ENCODE assay signal across 9 cellular contexts in the genomic region with DNA sequence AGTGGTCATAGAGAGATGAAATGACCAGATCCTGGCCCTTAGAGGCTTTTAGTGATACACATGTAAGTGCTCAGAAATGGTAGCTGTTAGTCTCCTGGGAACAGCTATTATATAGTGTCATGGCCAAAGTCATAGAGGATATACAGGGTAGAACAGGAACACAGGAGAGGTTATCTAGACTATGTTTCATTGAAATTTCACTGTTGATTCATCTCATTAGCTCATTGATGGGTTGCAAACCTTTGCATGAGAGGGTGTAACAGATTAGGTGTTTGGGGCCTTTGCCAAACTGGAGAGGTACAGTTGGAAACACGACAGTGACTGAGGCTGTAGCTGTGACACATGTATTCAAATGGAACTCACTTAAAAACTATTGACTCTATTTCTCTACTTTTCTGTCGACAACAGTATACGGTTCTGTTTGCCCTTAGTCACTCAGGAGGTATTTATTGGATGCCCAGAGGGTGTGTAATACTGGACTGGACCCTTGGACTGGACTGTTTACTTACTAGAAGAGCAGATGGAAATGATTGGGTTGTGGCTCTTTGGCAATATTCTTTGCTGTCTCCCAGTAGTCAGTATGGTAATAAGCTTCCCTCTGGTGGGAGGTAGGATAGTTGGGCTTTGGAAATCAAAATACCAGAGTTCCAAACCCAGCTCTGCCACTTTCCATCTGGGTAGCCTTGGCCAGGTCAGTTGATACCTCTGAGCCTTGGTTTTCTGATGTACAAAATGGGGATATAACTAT. TPM values are rescaled to one million over a fixed set of nuclear protein-coding genes. Genes with fewer than 3 reads are reported as not detected.
DNase-seq lines count a peak whose midpoint lies in the region; ATAC-seq and TF ChIP-seq lines count a peak whose summit lies in the region.
"Had no signal": no experiment of that assay in that cellular context is flagged by ENCODE, and none has a peak within 500 bp of the region (broad histone marks: within the 10 kb centered on the region; RNA-seq: fewer than 3 reads in every experiment).

No MANE protein-coding gene starts in this region.

- H3K27ac ChIP-seq in Karpas-422 (ENCODE audit: low read length), result peak overlapping the region; percentile 89
- H3K27ac ChIP-seq in mammary epithelial cell (ENCODE audit: insufficient read depth, low read depth, low read length), result no peak overlapping the region
- H3K27ac ChIP-seq in stomach, result peak overlapping the region in 1 of 5 donors; percentile 25

- H2AFZ ChIP-seq in Karpas-422 (ENCODE audit: low read length) (no peak overlapping the region), mammary epithelial cell (ENCODE audit: low read depth, low read length) (no peak overlapping the region)

- no peaks in the 10 kb centered on the region for H3K9me3 ChIP-seq in Karpas-422 (ENCODE audit: low read length)
- no peaks in the 10 kb centered on the region for H3K9me3 ChIP-seq in mammary epithelial cell (replicated peaks; ENCODE audit: insufficient read depth, low read length)
- H3K9me3 ChIP-seq in stomach, result no peaks in the 10 kb centered on the region

- BruUV-seq in mammary epithelial cell (replicated peaks; lab: Mats Ljungman, UMichigan), result no TSS peak

- peaks cover 15% of the 10 kb centered on the region for H3K4me1 Mint-ChIP-seq in mesothelial cell of epicardium

- CTCF ChIA-PET in mammary epithelial cell (lab: Charles Lee; ENCODE audit: low non-redundant PET), result interaction anchor here (0.6 kb wide), 2 partner anchors 1098 to 1121 kb away, joined by 5 to 8 read pairs; partner anchors contain the start of gene DMWD

- H3K9ac ChIP-seq in Karpas-422 (ENCODE audit: low read length) (no peak overlapping the region), mammary epithelial cell (ENCODE audit: insufficient read depth, low read length) (no peak overlapping the region)

- in situ Hi-C loops in Caki2 (cut with HindIII; ENCODE audit: low pct_unique_long_range_greater_than_20kb, low sequenced_read_pairs), result no loop called here
- in situ Hi-C loops in mammary epithelial cell (cut with MboI; ENCODE audit: low sequenced_read_pairs in 2 of 2), result no loop called here

- TF ChIP-seq POLR2A in stomach (IDR thresholded peaks at IDR 0.05), result no peak

- H3K4me1 ChIP-seq in Karpas-422 (ENCODE audit: low read length) (peaks cover 89% of the 10 kb centered on the region), mammary epithelial cell (ENCODE audit: insufficient read depth, low read length) (peaks cover 15% of the 10 kb centered on the region), stomach (peaks cover 0 to 37% (median 10%) of the 10 kb centered on the region in 4 donors)

- H3K4me3 Mint-ChIP-seq in mesothelial cell of epicardium, result no peak overlapping the region

- DNase-seq in Caki2 (ENCODE audit: low read depth), result peak; percentile 50
- DNase-seq in Karpas-422, result peak; percentile 64
- peak; percentile 60 for DNase-seq in mammary epithelial cell
- DNase-seq in mesothelial cell of epicardium (ENCODE audit: low spot score in 2 of 2, unreplicated experiment in 2 of 2), result no peak
- no peak for DNase-seq in NCI-H2171 (lab: John Stamatoyannopoulos, UW)
- no peak for DNase-seq in stomach
- no peak for DNase-seq in NCI-H1436 (lab: John Stamatoyannopoulos, UW)
- DNase-seq: OCI-M1 had no signal

- WGBS in mammary epithelial cell (ENCODE audit: low coverage, missing lambda C conversion rate), result 33% methylated on average over 3 of the region's 3 CpGs
- WGBS in stomach, 5 donors, result 17 to 57% (median 28%) methylated on average over 3 of the region's 3 CpGs

- no peaks in the 10 kb centered on the region for H3K9me2 ChIP-seq in Karpas-422 (replicated peaks; ENCODE audit: insufficient read depth, low read length)

- peaks cover 3% of the 10 kb centered on the region; the same call in 1 of the 2 replicates for H3K36me3 ChIP-seq in Karpas-422 (ENCODE audit: insufficient read depth, low read length)
- H3K36me3 ChIP-seq in mammary epithelial cell (ENCODE audit: insufficient read depth, low read length), result no peaks in the 10 kb centered on the region
- no peaks in the 10 kb centered on the region for H3K36me3 ChIP-seq in stomach

- TF ChIP-seq CTCF in mammary epithelial cell (conservative IDR thresholded peaks at IDR 0.05 in 1 of 2, IDR thresholded peaks at IDR 0.05 in 1 of 2; ENCODE audit: extremely low read depth in 1 of 2, insufficient read depth in 1 of 2, low read depth in 1 of 2, low read length in 2 of 2) (no peak), mesothelial cell of epicardium (IDR thresholded peaks at IDR 0.05; ENCODE audit: unreplicated experiment) (no peak), stomach (IDR thresholded peaks at IDR 0.05) (no peak)

- H3K27me3 Mint-ChIP-seq in mesothelial cell of epicardium (ENCODE audit: low read depth), result no peaks in the 10 kb centered on the region

- H3K9me3 Mint-ChIP-seq in mesothelial cell of epicardium, result peaks cover 11% of the 10 kb centered on the region

- H3K4me2 ChIP-seq in Karpas-422 (ENCODE audit: low read depth, low read length, poor library complexity, severe bottlenecking) (peak overlapping the region; percentile 28), mammary epithelial cell (ENCODE audit: insufficient read depth, low read depth, low read length) (no peak overlapping the region)

- peak overlapping the region; percentile 36 for H3K27ac Mint-ChIP-seq in mesothelial cell of epicardium

- peaks cover 96% of the 10 kb centered on the region for H3K79me2 ChIP-seq in Karpas-422 (ENCODE audit: low read length)
- H3K79me2 ChIP-seq in mammary epithelial cell (ENCODE audit: insufficient read depth, low read length), result peaks cover 88% of the 10 kb centered on the region

- intact Hi-C loops in mammary epithelial cell (cut with micrococcal nuclease), result loop anchor here (1.0 to 5.0 kb wide), 2 partner anchors 30 to 37 kb away; partner anchors contain the start of gene ARHGAP35
- intact Hi-C loops in stomach (cut with DNase I; ENCODE audit: low total_unique reads), result no loop called here

- dilution Hi-C loops in mammary epithelial cell (cut with HindIII; ENCODE audit: low sequenced_read_pairs), result loop anchor here (5.0 kb wide), 1 partner anchor 77 kb away; no protein-coding TSS in a partner anchor

- H3K4me3 ChIP-seq in Karpas-422 (ENCODE audit: low read length) (no peak overlapping the region), mammary epithelial cell (replicated peaks in 1 of 3; ENCODE audit: insufficient read depth in 1 of 3, low read depth in 2 of 3, low read length in 3 of 3) (no peak overlapping the region), stomach (no peak overlapping the region)

- H4K20me1 ChIP-seq in Karpas-422 (ENCODE audit: insufficient read depth, low read depth, low read length), result no peaks in the 10 kb centered on the region
- no peaks in the 10 kb centered on the region for H4K20me1 ChIP-seq in mammary epithelial cell (ENCODE audit: insufficient read depth, low read length)

- H3K27me3 ChIP-seq in Karpas-422 (ENCODE audit: low read length) (no peaks in the 10 kb centered on the region), mammary epithelial cell (ENCODE audit: insufficient read depth, low read length) (no peaks in the 10 kb centered on the region), stomach (no peaks in the 10 kb centered on the region)

- H3K36me3 Mint-ChIP-seq in mesothelial cell of epicardium, result peaks cover 8% of the 10 kb centered on the region

- TF ChIP-seq EP300 in stomach (IDR thresholded peaks at IDR 0.05), result no peak

- ATAC-seq in GM21619 (IDR thresholded peaks at IDR 0.05; ENCODE audit: unreplicated experiment), result no peak

RNA-seq across cellular contexts. Expression of gene ARHGAP35, which starts 29.8 kb away (rescaled TPM):
- total RNA-seq in Caki2 (2014; rRNA removed; shearing (Covaris generic); ENCODE audit: low replicate concordance), result 15.6 and 19.5 TPM in 2 replicates
- total RNA-seq in Karpas-422 (2014; rRNA removed; shearing (Covaris generic); ENCODE audit: low replicate concordance), result 19.7 and 30.4 TPM in 2 replicates
- 10 to 100 TPM; 45.7 to 45.8 TPM for total RNA-seq in mammary epithelial cell
- polyA plus RNA-seq in mammary epithelial cell, result 18.1 TPM
- polyA minus RNA-seq in mammary epithelial cell, result 75.1 TPM
- 74.9 to 77.9 TPM (median 77.4 TPM) in 3 replicates for total RNA-seq in mesothelial cell of epicardium
- total RNA-seq in stomach, result 100 to 1,000 TPM in 1 of 5 donors, 10 to 100 TPM in 3, 1 to 10 TPM in 1; 7.0 to 200 (median 36.4) TPM
- 1 to 10 TPM; 5.6 to 9.0 (median 7.3) TPM for polyA plus RNA-seq in stomach

RNA-seq across cellular contexts. Expression of gene AP2S1, which starts 40.0 kb away (rescaled TPM):
- 291 and 329 TPM in 2 replicates for total RNA-seq in Caki2 (2014; rRNA removed; shearing (Covaris generic); ENCODE audit: low replicate concordance)
- total RNA-seq in Karpas-422 (2014; rRNA removed; shearing (Covaris generic); ENCODE audit: low replicate concordance), result 63.7 and 85.5 TPM in 2 replicates
- total RNA-seq in mammary epithelial cell (100 to 1,000 TPM in 1 of 2 donors, 10 to 100 TPM in 1; 67.5 to 257 TPM), mesothelial cell of epicardium (97.5 to 109 TPM (median 107 TPM) in 3 replicates), stomach (100 to 1,000 TPM in 2 of 5 donors, 10 to 100 TPM in 2, 1 to 10 TPM in 1; 4.9 to 191 (median 76.7) TPM)
- polyA plus RNA-seq in mammary epithelial cell (295 TPM), stomach (100 to 1,000 TPM in 2 of 3 donors, 10 to 100 TPM in 1; 90.1 to 124 (median 103) TPM)
- 220 TPM for polyA minus RNA-seq in mammary epithelial cell

Comparison
In these comparisons a context has a peak if more than half of its experiments do, and no peak if none do; other contexts are left out.
1. DNase-seq: peak in Caki2 (single experiment), Karpas-422 (single experiment) and mammary epithelial cell (single experiment); none in mesothelial cell of epicardium (0 of 2), NCI-H2171 (single experiment), stomach (single experiment) and NCI-H1436 (single experiment).